Comparison of ENCODE assay signal across 3 cellular contexts in the genomic region with DNA sequence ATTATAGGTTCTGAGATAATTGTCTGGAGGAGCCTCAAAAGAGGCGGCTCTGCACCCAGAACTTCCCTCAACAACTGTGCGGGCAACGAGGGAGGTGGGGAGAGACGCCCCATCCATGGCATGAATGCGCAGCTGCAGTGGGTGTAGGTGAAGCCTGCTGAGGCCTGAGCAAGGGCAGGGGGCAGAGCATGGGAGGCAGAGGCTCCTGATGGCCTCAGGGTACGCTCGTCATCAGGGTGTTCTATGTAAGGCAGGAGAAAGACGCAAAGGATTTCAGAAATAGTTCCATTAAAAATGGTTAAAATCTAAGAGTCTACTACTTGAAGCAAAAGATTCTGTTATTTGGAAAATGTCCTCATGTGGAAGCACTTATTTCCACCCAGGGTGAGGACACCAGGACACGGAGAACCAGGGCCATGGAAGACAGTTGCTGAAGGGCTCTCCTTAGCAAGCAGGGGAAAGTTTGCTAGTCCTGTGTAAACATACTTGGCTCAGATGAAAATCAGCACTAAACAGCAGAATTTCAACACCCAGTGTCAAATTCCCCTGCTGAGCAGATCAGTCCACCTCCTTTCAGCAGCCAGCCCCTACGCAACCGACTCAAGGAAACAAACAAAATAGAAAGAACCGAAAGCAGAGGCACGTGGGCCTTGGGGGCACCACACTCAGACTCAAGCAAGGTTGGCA.
TF ChIP-seq lines count a peak whose summit lies in the region.

No MANE protein-coding gene starts in this region.

TF ChIP-seq in HepG2, 621 proteins besides CTCF, POLR2A, EP300 and RAD21:
- TF ChIP-seq ZNF12 (CRISPR knock-in tag; IDR thresholded peaks at IDR 0.05), result 0 out of 2 replicates have a peak, but pooled peaks have one; percentile 56
- TF ChIP-seq, protein P1, sequence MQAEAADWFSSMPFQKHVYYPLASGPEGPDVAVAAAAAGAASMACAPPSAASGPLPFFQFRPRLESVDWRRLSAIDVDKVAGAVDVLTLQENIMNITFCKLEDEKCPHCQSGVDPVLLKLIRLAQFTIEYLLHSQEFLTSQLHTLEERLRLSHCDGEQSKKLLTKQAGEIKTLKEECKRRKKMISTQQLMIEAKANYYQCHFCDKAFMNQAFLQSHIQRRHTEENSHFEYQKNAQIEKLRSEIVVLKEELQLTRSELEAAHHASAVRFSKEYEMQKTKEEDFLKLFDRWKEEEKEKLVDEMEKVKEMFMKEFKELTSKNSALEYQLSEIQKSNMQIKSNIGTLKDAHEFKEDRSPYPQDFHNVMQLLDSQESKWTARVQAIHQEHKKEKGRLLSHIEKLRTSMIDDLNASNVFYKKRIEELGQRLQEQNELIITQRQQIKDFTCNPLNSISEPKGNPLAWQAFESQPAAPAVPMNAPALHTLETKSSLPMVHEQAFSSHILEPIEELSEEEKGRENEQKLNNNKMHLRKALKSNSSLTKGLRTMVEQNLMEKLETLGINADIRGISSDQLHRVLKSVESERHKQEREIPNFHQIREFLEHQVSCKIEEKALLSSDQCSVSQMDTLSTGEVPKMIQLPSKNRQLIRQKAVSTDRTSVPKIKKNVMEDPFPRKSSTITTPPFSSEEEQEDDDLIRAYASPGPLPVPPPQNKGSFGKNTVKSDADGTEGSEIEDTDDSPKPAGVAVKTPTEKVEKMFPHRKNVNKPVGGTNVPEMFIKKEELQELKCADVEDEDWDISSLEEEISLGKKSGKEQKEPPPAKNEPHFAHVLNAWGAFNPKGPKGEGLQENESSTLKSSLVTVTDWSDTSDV (CRISPR knock-in tag; IDR thresholded peaks at IDR 0.05), result no peak

TF ChIP-seq in GM12878, 131 proteins besides CTCF, POLR2A, EP300 and RAD21:
- no peak for TF ChIP-seq BACH1 (IDR thresholded peaks at IDR 0.05; ENCODE audit: borderline replicate concordance)
- TF ChIP-seq IRF4 (IDR thresholded peaks at IDR 0.05; ENCODE audit: low read depth, low read length), result no peak
- TF ChIP-seq TARDBP (IDR thresholded peaks at IDR 0.05; ENCODE audit: borderline replicate concordance), result no peak

TF ChIP-seq in SK-N-SH, 30 proteins besides CTCF, POLR2A, EP300 and RAD21:
- TF ChIP-seq ELF1 (IDR thresholded peaks at IDR 0.05), result no peak
- TF ChIP-seq GATA2 (CRISPR knock-in tag; IDR thresholded peaks at IDR 0.05), result no peak
- TF ChIP-seq TCF12 (IDR thresholded peaks at IDR 0.05), result no peak
- TF ChIP-seq, protein P2, sequence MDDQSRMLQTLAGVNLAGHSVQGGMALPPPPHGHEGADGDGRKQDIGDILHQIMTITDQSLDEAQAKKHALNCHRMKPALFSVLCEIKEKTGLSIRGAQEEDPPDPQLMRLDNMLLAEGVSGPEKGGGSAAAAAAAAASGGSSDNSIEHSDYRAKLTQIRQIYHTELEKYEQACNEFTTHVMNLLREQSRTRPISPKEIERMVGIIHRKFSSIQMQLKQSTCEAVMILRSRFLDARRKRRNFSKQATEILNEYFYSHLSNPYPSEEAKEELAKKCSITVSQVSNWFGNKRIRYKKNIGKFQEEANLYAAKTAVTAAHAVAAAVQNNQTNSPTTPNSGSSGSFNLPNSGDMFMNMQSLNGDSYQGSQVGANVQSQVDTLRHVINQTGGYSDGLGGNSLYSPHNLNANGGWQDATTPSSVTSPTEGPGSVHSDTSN (IDR thresholded peaks at IDR 0.05), result no peak
- no peak for TF ChIP-seq MEF2A (IDR thresholded peaks at IDR 0.05; ENCODE audit: borderline replicate concordance, low read depth)
- TF ChIP-seq TAF1 (IDR thresholded peaks at IDR 0.05; ENCODE audit: borderline replicate concordance, low read depth, low read length), result no peak
- TF ChIP-seq, protein P3, sequence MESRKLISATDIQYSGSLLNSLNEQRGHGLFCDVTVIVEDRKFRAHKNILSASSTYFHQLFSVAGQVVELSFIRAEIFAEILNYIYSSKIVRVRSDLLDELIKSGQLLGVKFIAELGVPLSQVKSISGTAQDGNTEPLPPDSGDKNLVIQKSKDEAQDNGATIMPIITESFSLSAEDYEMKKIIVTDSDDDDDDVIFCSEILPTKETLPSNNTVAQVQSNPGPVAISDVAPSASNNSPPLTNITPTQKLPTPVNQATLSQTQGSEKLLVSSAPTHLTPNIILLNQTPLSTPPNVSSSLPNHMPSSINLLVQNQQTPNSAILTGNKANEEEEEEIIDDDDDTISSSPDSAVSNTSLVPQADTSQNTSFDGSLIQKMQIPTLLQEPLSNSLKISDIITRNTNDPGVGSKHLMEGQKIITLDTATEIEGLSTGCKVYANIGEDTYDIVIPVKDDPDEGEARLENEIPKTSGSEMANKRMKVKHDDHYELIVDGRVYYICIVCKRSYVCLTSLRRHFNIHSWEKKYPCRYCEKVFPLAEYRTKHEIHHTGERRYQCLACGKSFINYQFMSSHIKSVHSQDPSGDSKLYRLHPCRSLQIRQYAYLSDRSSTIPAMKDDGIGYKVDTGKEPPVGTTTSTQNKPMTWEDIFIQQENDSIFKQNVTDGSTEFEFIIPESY (IDR thresholded peaks at IDR 0.05; ENCODE audit: borderline replicate concordance, low read depth), result no peak
- TF ChIP-seq, protein P4, sequence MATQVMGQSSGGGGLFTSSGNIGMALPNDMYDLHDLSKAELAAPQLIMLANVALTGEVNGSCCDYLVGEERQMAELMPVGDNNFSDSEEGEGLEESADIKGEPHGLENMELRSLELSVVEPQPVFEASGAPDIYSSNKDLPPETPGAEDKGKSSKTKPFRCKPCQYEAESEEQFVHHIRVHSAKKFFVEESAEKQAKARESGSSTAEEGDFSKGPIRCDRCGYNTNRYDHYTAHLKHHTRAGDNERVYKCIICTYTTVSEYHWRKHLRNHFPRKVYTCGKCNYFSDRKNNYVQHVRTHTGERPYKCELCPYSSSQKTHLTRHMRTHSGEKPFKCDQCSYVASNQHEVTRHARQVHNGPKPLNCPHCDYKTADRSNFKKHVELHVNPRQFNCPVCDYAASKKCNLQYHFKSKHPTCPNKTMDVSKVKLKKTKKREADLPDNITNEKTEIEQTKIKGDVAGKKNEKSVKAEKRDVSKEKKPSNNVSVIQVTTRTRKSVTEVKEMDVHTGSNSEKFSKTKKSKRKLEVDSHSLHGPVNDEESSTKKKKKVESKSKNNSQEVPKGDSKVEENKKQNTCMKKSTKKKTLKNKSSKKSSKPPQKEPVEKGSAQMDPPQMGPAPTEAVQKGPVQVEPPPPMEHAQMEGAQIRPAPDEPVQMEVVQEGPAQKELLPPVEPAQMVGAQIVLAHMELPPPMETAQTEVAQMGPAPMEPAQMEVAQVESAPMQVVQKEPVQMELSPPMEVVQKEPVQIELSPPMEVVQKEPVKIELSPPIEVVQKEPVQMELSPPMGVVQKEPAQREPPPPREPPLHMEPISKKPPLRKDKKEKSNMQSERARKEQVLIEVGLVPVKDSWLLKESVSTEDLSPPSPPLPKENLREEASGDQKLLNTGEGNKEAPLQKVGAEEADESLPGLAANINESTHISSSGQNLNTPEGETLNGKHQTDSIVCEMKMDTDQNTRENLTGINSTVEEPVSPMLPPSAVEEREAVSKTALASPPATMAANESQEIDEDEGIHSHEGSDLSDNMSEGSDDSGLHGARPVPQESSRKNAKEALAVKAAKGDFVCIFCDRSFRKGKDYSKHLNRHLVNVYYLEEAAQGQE (IDR thresholded peaks at IDR 0.05; ENCODE audit: low read depth, low read length), result no peak
- TF ChIP-seq SMC3 (IDR thresholded peaks at IDR 0.05; ENCODE audit: low read depth, low read length), result no peak
- no peak for TF ChIP-seq CHD2 (IDR thresholded peaks at IDR 0.05; ENCODE audit: low read length, partially characterized antibody)
- TF ChIP-seq TEAD4 (IDR thresholded peaks at IDR 0.05; ENCODE audit: borderline replicate concordance, insufficient read depth), result no peak
- no peak for TF ChIP-seq JUND (IDR thresholded peaks at IDR 0.05)
- no peak for TF ChIP-seq POLR2AphosphoS5 (IDR thresholded peaks at IDR 0.05; ENCODE audit: low read depth, low read length)
- TF ChIP-seq YY1 (IDR thresholded peaks at IDR 0.05; ENCODE audit: low read depth), result no peak
- no peak for TF ChIP-seq FOXM1 (IDR thresholded peaks at IDR 0.05; ENCODE audit: low read depth)
- no peak for TF ChIP-seq MXI1 (IDR thresholded peaks at IDR 0.05; ENCODE audit: low read depth, low read length)
- no peak for TF ChIP-seq GABPA (IDR thresholded peaks at IDR 0.05; ENCODE audit: low read depth)
